Comparison of ENCODE assay signal across 27 cellular contexts in the genomic region with DNA sequence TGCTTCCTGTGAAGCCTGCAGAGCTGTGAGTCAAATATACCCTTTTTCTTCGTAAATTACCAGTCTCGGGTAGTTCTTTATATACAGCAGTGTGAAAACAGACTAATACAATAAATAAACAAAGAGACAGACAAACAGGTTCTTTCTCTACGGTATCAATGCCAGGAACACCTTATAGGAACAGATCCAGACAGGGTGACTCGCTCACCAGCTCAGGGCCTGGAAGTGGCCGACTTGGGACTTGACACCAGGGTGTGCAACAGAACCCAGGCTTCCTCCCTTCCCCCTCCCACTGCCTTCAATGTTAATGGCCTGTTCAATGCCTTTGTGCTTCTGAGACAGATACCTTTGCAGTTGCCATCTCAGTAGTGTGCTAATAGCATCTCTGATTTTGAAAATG.
DNase-seq lines count a peak whose midpoint lies in the region; ATAC-seq and TF ChIP-seq lines count a peak whose summit lies in the region.
"Had no signal": no experiment of that assay in that cellular context is flagged by ENCODE, and none has a peak within 500 bp of the region (broad histone marks: within the 10 kb centered on the region; RNA-seq: fewer than 3 reads in every experiment).

No MANE protein-coding gene starts in this region.

- H3K4me3 ChIP-seq in breast epithelium: no peak overlapping the region
- no peak overlapping the region for H3K4me3 ChIP-seq in left lung
- H3K4me3 ChIP-seq: BLaER1, GM23338, MG63, SK-N-MC had no signal

- H3K36me3 Mint-ChIP-seq in MCF 10A (ENCODE audit: insufficient read depth, unreplicated experiment): no peaks in the 10 kb centered on the region
- H3K36me3 Mint-ChIP-seq: CD8-positive, alpha-beta T cell had no signal

- no TSS peak for BruUV-seq in MCF 10A (replicated peaks; lab: Mats Ljungman, UMichigan)

- CTCF ChIA-PET in MCF 10A (lab: Yijun Ruan, JAX): no interaction called here

- no peak for TF ChIP-seq CTCF in MCF 10A (IDR thresholded peaks at IDR 0.05; ENCODE audit: unreplicated experiment)
- no peak for TF ChIP-seq CTCF in breast epithelium (IDR thresholded peaks at IDR 0.05)
- TF ChIP-seq CTCF in VCaP (conservative IDR thresholded peaks at IDR 0.05): no peak
- TF ChIP-seq CTCF in left lung (IDR thresholded peaks at IDR 0.05): no peak

- H3K36me3 ChIP-seq in breast epithelium (no peaks in the 10 kb centered on the region), left lung (no peaks in the 10 kb centered on the region)
- H3K36me3 ChIP-seq: BLaER1, MG63 had no signal

- H3K27me3 ChIP-seq in breast epithelium (no peaks in the 10 kb centered on the region), left lung (no peaks in the 10 kb centered on the region)
- H3K27me3 ChIP-seq: BLaER1, MG63 had no signal

- no peak overlapping the region for H3K4me3 Mint-ChIP-seq in MCF 10A (ENCODE audit: unreplicated experiment)
- H3K4me3 Mint-ChIP-seq: CD8-positive, alpha-beta T cell; GM23338; H9 had no signal

- no peaks in the 10 kb centered on the region for H3K4me1 ChIP-seq in breast epithelium
- no peaks in the 10 kb centered on the region for H3K4me1 ChIP-seq in left lung
- H3K4me1 ChIP-seq: BLaER1, Caco-2 had no signal

- H3K27me3 Mint-ChIP-seq in MCF 10A (ENCODE audit: insufficient read depth, unreplicated experiment): no peaks in the 10 kb centered on the region

- H3K27ac ChIP-seq in breast epithelium (no peak overlapping the region), VCaP (peak overlapping the region; percentile 31; the same call in 1 of the 2 replicates), left lung (no peak overlapping the region)
- H3K27ac ChIP-seq: 22Rv1, BLaER1, RWPE1, SK-N-MC had no signal

- POLR2A ChIA-PET in MCF 10A (lab: Yijun Ruan, JAX): no interaction called here

- intact Hi-C loops in MCF 10A (cut with micrococcal nuclease) (no loop called here), breast epithelium (cut with DNase I; ENCODE audit: low total_unique reads) (no loop called here), left lung (cut with DNase I) (no loop called here)

- H3K4me1 Mint-ChIP-seq in MCF 10A (ENCODE audit: insufficient read depth, unreplicated experiment): peaks cover 8% of the 10 kb centered on the region

- H3K27ac Mint-ChIP-seq in MCF 10A (ENCODE audit: low read depth, unreplicated experiment): no peak overlapping the region
- H3K27ac Mint-ChIP-seq: CD8-positive, alpha-beta T cell; GM23338; H9 had no signal

- no peaks in the 10 kb centered on the region for H3K9me3 Mint-ChIP-seq in MCF 10A (ENCODE audit: unreplicated experiment)
- H3K9me3 Mint-ChIP-seq: CD8-positive, alpha-beta T cell; GM23338; H9 had no signal

- no peak for ATAC-seq in GM19351 (IDR thresholded peaks at IDR 0.05; ENCODE audit: unreplicated experiment)
- no peak for ATAC-seq in left lung
- ATAC-seq: CD8-positive, alpha-beta T cell; GM23338; Panc1 had no signal

- no peaks in the 10 kb centered on the region for H3K9me3 ChIP-seq in breast epithelium
- H3K9me3 ChIP-seq in left lung: no peaks in the 10 kb centered on the region
- H3K9me3 ChIP-seq: BLaER1, Caco-2, MG63 had no signal

- TF ChIP-seq POLR2A in breast epithelium (IDR thresholded peaks at IDR 0.05): no peak

- DNase-seq in MCF 10A (ENCODE audit: unreplicated experiment) (peak; percentile 18), breast epithelium (ENCODE audit: low spot score in 2 of 2) (no peak), islet precursor cell (peak; percentile 82), NCI-H146 treated with DMSO at 0.1 percent for 48 hours (lab: John Stamatoyannopoulos, UW; ENCODE audit: unreplicated experiment) (no peak), T-helper 2 cell (no peak), left lung (no peak)
- DNase-seq: Caco-2; CD8-positive, alpha-beta T cell; DMS 273 treated with DMSO at 0.1 percent for 48 hours; DND-41; H9; Karpas-422; MG63; NCI-H1105 treated with DMSO at 0.1 percent for 48 hours; NCI-H146; NCI-H2029; NCI-H446 treated with DMSO at 0.1 percent for 48 hours; NCI-H526; SIG-M5 had no signal

Comparison
In these comparisons a context has a peak if more than half of its experiments do, and no peak if none do; other contexts are left out.
1. DNase-seq: peak in MCF 10A (single experiment) and islet precursor cell (single experiment); none in breast epithelium (0 of 2), NCI-H146 treated with DMSO at 0.1 percent for 48 hours (single experiment), T-helper 2 cell (0 of 5) and left lung (0 of 2).